In genomic region chr14:32784408-32784807, GRCh38 we compare ENCODE assay signal across 30 cellular contexts.
"Had no signal": no experiment of that assay in that cellular context is flagged by ENCODE, and none has a peak within 500 bp of the region (broad histone marks: within the 10 kb centered on the region; RNA-seq: fewer than 3 reads in every experiment).

No MANE protein-coding gene starts in this region.

- H3K9me3 Mint-ChIP-seq: central memory CD8-positive, alpha-beta T cell; endodermal cell had no signal

- H3K27ac ChIP-seq: brain microvascular endothelial cell, coronary artery, WERI-Rb-1 had no signal

- H3K4me3 ChIP-seq: coronary artery, dorsolateral prefrontal cortex had no signal

- H3K27me3 ChIP-seq: brain microvascular endothelial cell, dorsolateral prefrontal cortex had no signal

- H3K27ac Mint-ChIP-seq: activated B cell treated with CpG ODN at 0.5 μM for 24 hours; activated CD8-positive, alpha-beta T cell treated with anti-CD3 and anti-CD28 coated beads for 36 hours; activated naive CD8-positive, alpha-beta T cell; activated T-helper 17 cell treated with anti-CD3 and anti-CD28 coated beads, Interleukin-2, amount 50 U/mL, for 72 hours; dendritic cell treated with granulocyte-macrophage colony-stimulating factor and Interleukin-4, amounts not matched to agents 40 ng/mL and 50 ng/mL, for 4 days; endodermal cell; T-helper 17 cell; T-helper 2 cell treated with Interferon-gamma antibody and Interleukin-4, amounts not matched to agents 5 μg/mL and 100 μg/mL, for 36 hours had no signal

- DNase-seq: activated B cell treated with CpG ODN at 0.5 μM for 24 hours; activated CD4-positive, alpha-beta T cell treated with anti-CD3 and anti-CD28 coated beads for 48 hours; activated CD4-positive, alpha-beta T cell treated with anti-CD3 and anti-CD28 coated beads, Interleukin-2, amount 50 U/mL, for 1 hour; activated CD4-positive, alpha-beta T cell treated with anti-CD3 and anti-CD28 coated beads, Interleukin-2, amount 50 U/mL, for 48 hours; activated CD8-positive, alpha-beta memory T cell treated with anti-CD3 and anti-CD28 coated beads for 24 hours; activated CD8-positive, alpha-beta T cell treated with anti-CD3 and anti-CD28 coated beads for 36 hours; activated effector memory CD4-positive, alpha-beta T cell treated with Interleukin-2 at 50 U/mL for 16 hours; activated gamma-delta T cell treated with Interleukin-2 at 50 U/mL for 16 hours; activated naive CD4-positive, alpha-beta T cell treated with anti-CD3 and anti-CD28 coated beads, Interleukin-2, amount 50 U/mL, for 16 hours; activated naive CD4-positive, alpha-beta T cell treated with Interleukin-2 at 50 U/mL for 16 hours; activated T-cell treated with anti-CD3 and anti-CD28 coated beads, Interleukin-2, amount 50 U/mL, for 4 hours; amniotic stem cell; anterior cingulate cortex; brain microvascular endothelial cell; dorsolateral prefrontal cortex; effector memory CD4-positive, alpha-beta T cell; endodermal cell; foreskin fibroblast; head of caudate nucleus; T-helper 17 cell; T1000; WERI-Rb-1 had no signal

- H3K4me3 Mint-ChIP-seq: activated B cell treated with CpG ODN at 0.5 μM for 24 hours; activated CD8-positive, alpha-beta T cell treated with anti-CD3 and anti-CD28 coated beads for 36 hours; activated naive CD8-positive, alpha-beta T cell; activated T-cell treated with anti-CD3 and anti-CD28 coated beads, Interleukin-2, amount 50 U/mL, for 4 hours; activated T-helper 17 cell treated with anti-CD3 and anti-CD28 coated beads, Interleukin-2, amount 50 U/mL, for 72 hours; central memory CD8-positive, alpha-beta T cell; dendritic cell treated with granulocyte-macrophage colony-stimulating factor and Interleukin-4, amounts not matched to agents 40 ng/mL and 50 ng/mL, for 4 days; endodermal cell; T-helper 17 cell; T-helper 2 cell treated with Interferon-gamma antibody and Interleukin-4, amounts not matched to agents 5 μg/mL and 100 μg/mL, for 36 hours had no signal

- H3K4me1 Mint-ChIP-seq: activated B cell treated with CpG ODN at 0.5 μM for 24 hours; activated T-helper 17 cell treated with anti-CD3 and anti-CD28 coated beads, Interleukin-2, amount 50 U/mL, for 72 hours; central memory CD8-positive, alpha-beta T cell; endodermal cell; T-helper 17 cell had no signal

- H3K36me3 ChIP-seq: brain microvascular endothelial cell, WERI-Rb-1 had no signal

- H3K27me3 Mint-ChIP-seq: activated B cell treated with CpG ODN at 0.5 μM for 24 hours; activated CD8-positive, alpha-beta T cell treated with anti-CD3 and anti-CD28 coated beads for 36 hours; activated naive CD8-positive, alpha-beta T cell; activated T-helper 17 cell treated with anti-CD3 and anti-CD28 coated beads, Interleukin-2, amount 50 U/mL, for 72 hours; central memory CD8-positive, alpha-beta T cell; dendritic cell treated with granulocyte-macrophage colony-stimulating factor and Interleukin-4, amounts not matched to agents 40 ng/mL and 50 ng/mL, for 4 days; T-helper 17 cell had no signal

- ATAC-seq: activated CD4-positive, CD25-positive, alpha-beta regulatory T cell treated with anti-CD3 and anti-CD28 coated beads, Interleukin-2, amount 50 U/mL, for 24 hours; activated CD8-positive, alpha-beta T cell treated with anti-CD3 and anti-CD28 coated beads for 36 hours; activated T-cell treated with anti-CD3 and anti-CD28 coated beads, Interleukin-2, amount 50 U/mL, for 4 hours; activated T-helper 17 cell treated with anti-CD3 and anti-CD28 coated beads, Interleukin-2, amount 50 U/mL, for 72 hours; esophagus mucosa; T-helper 17 cell had no signal
